In genomic region chr2:196275646-196276352, GRCh38 we compare ENCODE assay signal across 8 cellular contexts.
DNase-seq lines count a peak whose midpoint lies in the region; ATAC-seq and TF ChIP-seq lines count a peak whose summit lies in the region.

No MANE protein-coding gene starts in this region.

- peak in 1 of 2 donors; percentile 41 for ATAC-seq in upper lobe of left lung (ENCODE audit: low FRiP score in 2 of 2)
- no peak for ATAC-seq in GM21423 (IDR thresholded peaks at IDR 0.05; ENCODE audit: unreplicated experiment)

- H3K4me3 ChIP-seq in fibroblast of villous mesenchyme (ENCODE audit: low read depth, low read length) (no peak overlapping the region), upper lobe of left lung (no peak overlapping the region)

- peaks cover 31 to 34% (median 32%) of the 10 kb centered on the region in 4 donors for H3K4me1 ChIP-seq in upper lobe of left lung

- WGBS in upper lobe of left lung, 2 donors: 72 to 78% methylated on average over 5 of the region's 5 CpGs

- no peak for DNase-seq in activated naive CD4-positive, alpha-beta T cell treated with anti-CD3 and anti-CD28 coated beads, Interleukin-2, amount 50 U/mL, for 16 hours
- DNase-seq in fibroblast of villous mesenchyme (ENCODE audit: low read depth): peak; percentile 59
- no peak for DNase-seq in upper lobe of left lung
- no peak for DNase-seq in AG08396 (ENCODE audit: low spot score)
- DNase-seq in NCI-H524 (lab: John Stamatoyannopoulos, UW): no peak

- H3K9me3 ChIP-seq in upper lobe of left lung: no peaks in the 10 kb centered on the region

- no peaks in the 10 kb centered on the region for H3K27me3 ChIP-seq in upper lobe of left lung

- H3K9me3 Mint-ChIP-seq in activated naive CD4-positive, alpha-beta T cell treated with anti-CD3 and anti-CD28 coated beads, Interleukin-2, amount 50 U/mL, for 24 hours: no peaks in the 10 kb centered on the region

- no peaks in the 10 kb centered on the region for H3K27me3 Mint-ChIP-seq in activated naive CD4-positive, alpha-beta T cell treated with anti-CD3 and anti-CD28 coated beads, Interleukin-2, amount 50 U/mL, for 24 hours

- TF ChIP-seq POLR2A in Raji (IDR thresholded peaks at IDR 0.05; ENCODE audit: insufficient read depth, low read depth, low read length): 0 out of 2 replicates have a peak, but pooled peaks have one; percentile 10
- no peak for TF ChIP-seq POLR2A in upper lobe of left lung (IDR thresholded peaks at IDR 0.05)

- no peaks in the 10 kb centered on the region for H3K36me3 Mint-ChIP-seq in activated naive CD4-positive, alpha-beta T cell treated with anti-CD3 and anti-CD28 coated beads, Interleukin-2, amount 50 U/mL, for 24 hours

- H3K4me1 Mint-ChIP-seq in activated naive CD4-positive, alpha-beta T cell treated with anti-CD3 and anti-CD28 coated beads, Interleukin-2, amount 50 U/mL, for 24 hours: peaks cover 64% of the 10 kb centered on the region

- H3K36me3 ChIP-seq in upper lobe of left lung: peaks cover 0 to 19% (median 0%) of the 10 kb centered on the region in 4 donors

- peak overlapping the region; percentile 96 for H3K27ac Mint-ChIP-seq in activated naive CD4-positive, alpha-beta T cell treated with anti-CD3 and anti-CD28 coated beads, Interleukin-2, amount 50 U/mL, for 24 hours

- peak overlapping the region; percentile 62 for H3K4me3 Mint-ChIP-seq in activated naive CD4-positive, alpha-beta T cell treated with anti-CD3 and anti-CD28 coated beads, Interleukin-2, amount 50 U/mL, for 24 hours

- H3K27ac ChIP-seq in upper lobe of left lung: peak overlapping the region; percentile 16 to 59 (median 46)

- peak in 1 of 4 donors; percentile 10 for TF ChIP-seq EP300 in upper lobe of left lung (IDR thresholded peaks at IDR 0.05)

- TF ChIP-seq CTCF in fibroblast of villous mesenchyme (IDR thresholded peaks at IDR 0.05; ENCODE audit: insufficient read depth, low read depth, low read length) (no peak), upper lobe of left lung (IDR thresholded peaks at IDR 0.05) (no peak)
